Comparison of ENCODE assay signal across 18 cellular contexts in the genomic region with DNA sequence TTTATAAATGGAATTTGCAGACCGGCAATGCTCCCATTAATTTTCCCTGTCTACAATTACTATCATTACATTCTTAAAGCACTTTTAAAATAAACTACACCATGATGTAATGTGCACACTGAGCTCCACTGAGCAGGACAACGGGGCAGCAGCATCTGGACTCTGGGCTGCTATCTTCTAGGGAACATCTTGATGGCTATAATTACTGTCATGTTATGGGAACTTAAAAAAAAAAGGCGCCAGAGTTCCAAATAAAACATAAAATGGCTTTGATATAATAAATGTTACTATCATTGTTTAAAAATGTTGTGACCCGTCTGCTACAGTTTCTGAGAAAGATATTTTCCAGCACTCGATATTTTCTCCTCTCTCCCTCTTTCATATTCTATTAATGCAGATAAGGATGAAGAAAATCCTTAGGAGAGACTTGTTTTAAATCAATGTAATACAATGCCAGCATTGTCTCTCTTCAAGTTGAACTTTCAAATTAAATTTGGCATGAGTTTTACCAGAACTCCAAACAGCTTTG.
"Had no signal": no experiment of that assay in that cellular context is flagged by ENCODE, and none has a peak within 500 bp of the region (broad histone marks: within the 10 kb centered on the region; RNA-seq: fewer than 3 reads in every experiment).

No MANE protein-coding gene starts in this region.

- H3K36me3 ChIP-seq: gastrocnemius medialis had no signal

- H3K9me3 Mint-ChIP-seq: activated B cell treated with CpG ODN at 0.5 μM for 24 hours; activated CD4-positive, alpha-beta T cell treated with anti-CD3 and anti-CD28 coated beads, Interleukin-2, amount 10 ng/mL, durations not matched to agents 7 days and 5 days; activated naive CD8-positive, alpha-beta T cell treated with anti-CD3 and anti-CD28 coated beads for 36 hours; brain; central memory CD8-positive, alpha-beta T cell; nephron progenitor cell had no signal

- H3K36me3 Mint-ChIP-seq: activated naive CD8-positive, alpha-beta T cell treated with anti-CD3 and anti-CD28 coated beads for 36 hours; brain had no signal

- H3K27me3 ChIP-seq: gastrocnemius medialis had no signal

- H3K4me1 Mint-ChIP-seq: activated CD4-positive, alpha-beta T cell treated with anti-CD3 and anti-CD28 coated beads, Interleukin-2, amount 10 ng/mL, durations not matched to agents 7 days and 5 days; activated naive CD8-positive, alpha-beta T cell treated with anti-CD3 and anti-CD28 coated beads for 36 hours; brain; central memory CD8-positive, alpha-beta T cell had no signal

- H3K4me3 Mint-ChIP-seq: activated B cell treated with CpG ODN at 0.5 μM for 24 hours; activated CD4-positive, alpha-beta T cell treated with anti-CD3 and anti-CD28 coated beads, Interleukin-2, amount 10 ng/mL, durations not matched to agents 7 days and 5 days; activated naive CD8-positive, alpha-beta T cell treated with anti-CD3 and anti-CD28 coated beads for 36 hours; brain; central memory CD8-positive, alpha-beta T cell; nephron progenitor cell had no signal

- H3K27ac ChIP-seq: coronary artery, gastrocnemius medialis, psoas muscle had no signal

- ATAC-seq: gastrocnemius medialis, left lobe of liver, psoas muscle had no signal

- H3K4me3 ChIP-seq: coronary artery, gastrocnemius medialis, psoas muscle had no signal

- H3K27me3 Mint-ChIP-seq: activated B cell treated with CpG ODN at 0.5 μM for 24 hours; activated CD4-positive, alpha-beta T cell treated with anti-CD3 and anti-CD28 coated beads, Interleukin-2, amount 10 ng/mL, durations not matched to agents 7 days and 5 days; activated naive CD8-positive, alpha-beta T cell treated with anti-CD3 and anti-CD28 coated beads for 36 hours; central memory CD8-positive, alpha-beta T cell had no signal

- DNase-seq: activated B cell treated with CpG ODN at 0.5 μM for 24 hours; activated CD4-positive, alpha-beta T cell treated with anti-CD3 and anti-CD28 coated beads, Interleukin-2, amount 10 ng/mL, durations not matched to agents 7 days and 5 days; activated gamma-delta T cell treated with Interleukin-2 at 50 U/mL for 16 hours; activated naive CD8-positive, alpha-beta T cell treated with anti-CD3 and anti-CD28 coated beads for 36 hours; amygdala; effector CD8-positive, alpha-beta T cell; gastrocnemius medialis; mesendoderm; nephron progenitor cell; psoas muscle; stimulated activated CD4-positive, alpha-beta T cell treated with anti-CD3 and anti-CD28 coated beads, Interleukin-1b, Interleukin-23, amount 100 ng/mL, for 48 hours; SW 1271 had no signal

- FAIRE-seq: islet of Langerhans, urothelium cell line had no signal

- H3K9me3 ChIP-seq: gastrocnemius medialis, psoas muscle had no signal

- H3K27ac Mint-ChIP-seq: activated B cell treated with CpG ODN at 0.5 μM for 24 hours; activated CD4-positive, alpha-beta T cell treated with anti-CD3 and anti-CD28 coated beads, Interleukin-2, amount 10 ng/mL, durations not matched to agents 7 days and 5 days; activated naive CD8-positive, alpha-beta T cell treated with anti-CD3 and anti-CD28 coated beads for 36 hours; brain; nephron progenitor cell had no signal
